Comparison of ENCODE assay signal across 28 cellular contexts in genomic region chr3:10472877-10473440, GRCh38. TPM values are rescaled to one million over a fixed set of nuclear protein-coding genes. Genes with fewer than 3 reads are reported as not detected.
"Had no signal": no experiment of that assay in that cellular context is flagged by ENCODE, and none has a peak within 500 bp of the region (broad histone marks: within the 10 kb centered on the region; RNA-seq: fewer than 3 reads in every experiment).

No MANE protein-coding gene starts in this region.

- H3K27ac ChIP-seq: brain microvascular endothelial cell, cardiac muscle cell, KMS-11, SJSA1 had no signal

- ATAC-seq: activated CD8-positive, alpha-beta memory T cell treated with anti-CD3 and anti-CD28 coated beads, Interleukin-2, amount 10 ng/mL, durations not matched to agents 7 days and 5 days; PC-3; SK-N-SH treated with all-trans-retinoic acid at 6 μM for 48 hours had no signal

- H3K4me1 ChIP-seq: SJSA1 had no signal

- H3K4me3 Mint-ChIP-seq: activated CD8-positive, alpha-beta memory T cell treated with anti-CD3 and anti-CD28 coated beads, Interleukin-2, amount 10 ng/mL, durations not matched to agents 7 days and 5 days; activated naive CD8-positive, alpha-beta T cell; activated T-cell treated with anti-CD3 and anti-CD28 coated beads, Interleukin-2, amount 50 U/mL, for 24 hours; activated T-helper 1 cell treated with anti-CD3 and anti-CD28 coated beads, Interleukin-12 subunit alpha, Interleukin-12 subunit beta, Interleukin-2, Interleukin-4 antibody, amounts not matched to agents 30 ng/mL and 10 ng/mL and 1 ng/mL, durations not matched to agents 14 hours and 24 hours and 36 hours; T-helper 2 cell treated with Interferon-gamma antibody and Interleukin-4, amounts not matched to agents 5 μg/mL and 100 μg/mL, for 36 hours; WTC11 had no signal

- H3K9ac ChIP-seq: KMS-11 had no signal

- DNase-seq: activated CD4-positive, alpha-beta T cell treated with anti-CD3 and anti-CD28 coated beads for 48 hours; activated CD4-positive, alpha-beta T cell treated with anti-CD3 and anti-CD28 coated beads, Interleukin-2, amount 50 U/mL, for 4 hours; activated CD4-positive, CD25-positive, alpha-beta regulatory T cell treated with anti-CD3 and anti-CD28 coated beads, Interleukin-2, amount 50 U/mL, for 72 hours; activated CD8-positive, alpha-beta memory T cell treated with anti-CD3 and anti-CD28 coated beads, Interleukin-2, amount 10 ng/mL, durations not matched to agents 7 days and 5 days; activated effector memory CD4-positive, alpha-beta T cell treated with Interleukin-2 at 50 U/mL for 16 hours; activated naive CD4-positive, alpha-beta T cell; activated T-cell treated with anti-CD3 and anti-CD28 coated beads, Interleukin-2, amount 50 U/mL, for 24 hours; amygdala; brain microvascular endothelial cell; NCI-H1092 treated with DMSO at 0.1 percent for 48 hours; NCI-H1436; NCI-H187; NCI-H2081 treated with DMSO at 0.1 percent for 48 hours; NCI-H446; NCI-H524; PC-3; SHP77; SW 1271 had no signal

- H3K4me2 ChIP-seq: KMS-11 had no signal

- H3K9me3 Mint-ChIP-seq: activated T-cell treated with anti-CD3 and anti-CD28 coated beads, Interleukin-2, amount 50 U/mL, for 24 hours; activated T-helper 1 cell treated with anti-CD3 and anti-CD28 coated beads, Interleukin-12 subunit alpha, Interleukin-12 subunit beta, Interleukin-2, Interleukin-4 antibody, amounts not matched to agents 30 ng/mL and 10 ng/mL and 1 ng/mL, durations not matched to agents 14 hours and 24 hours and 36 hours; T-helper 2 cell treated with Interferon-gamma antibody and Interleukin-4, amounts not matched to agents 5 μg/mL and 100 μg/mL, for 36 hours had no signal

- H3K9me3 ChIP-seq: SJSA1 had no signal

- H3K27me3 ChIP-seq: brain microvascular endothelial cell, cardiac muscle cell had no signal

- H3K36me3 ChIP-seq: brain microvascular endothelial cell, cardiac muscle cell, SJSA1 had no signal

- H3K36me3 Mint-ChIP-seq: activated CD8-positive, alpha-beta memory T cell treated with anti-CD3 and anti-CD28 coated beads, Interleukin-2, amount 10 ng/mL, durations not matched to agents 7 days and 5 days; activated naive CD8-positive, alpha-beta T cell; WTC11 had no signal

- H3K4me3 ChIP-seq: cardiac muscle cell, SJSA1 had no signal

- H3K27ac Mint-ChIP-seq: activated CD8-positive, alpha-beta memory T cell treated with anti-CD3 and anti-CD28 coated beads, Interleukin-2, amount 10 ng/mL, durations not matched to agents 7 days and 5 days; activated naive CD8-positive, alpha-beta T cell; activated T-cell treated with anti-CD3 and anti-CD28 coated beads, Interleukin-2, amount 50 U/mL, for 24 hours; activated T-helper 1 cell treated with anti-CD3 and anti-CD28 coated beads, Interleukin-12 subunit alpha, Interleukin-12 subunit beta, Interleukin-2, Interleukin-4 antibody, amounts not matched to agents 30 ng/mL and 10 ng/mL and 1 ng/mL, durations not matched to agents 14 hours and 24 hours and 36 hours; T-helper 2 cell treated with Interferon-gamma antibody and Interleukin-4, amounts not matched to agents 5 μg/mL and 100 μg/mL, for 36 hours; WTC11 had no signal

RNA-seq across cellular contexts. Expression of gene ATP2B2, which starts 32.4 kb away (rescaled TPM):
- total RNA-seq: activated CD8-positive, alpha-beta memory T cell treated with anti-CD3 and anti-CD28 coated beads, Interleukin-2, amount 10 ng/mL, durations not matched to agents 7 days and 5 days; activated T-helper 1 cell treated with anti-CD3 and anti-CD28 coated beads, Interleukin-12 subunit alpha, Interleukin-12 subunit beta, Interleukin-2, Interleukin-4 antibody, amounts not matched to agents 30 ng/mL and 10 ng/mL and 1 ng/mL, durations not matched to agents 14 hours and 24 hours and 36 hours; MCF 10A; PC-3; SJSA1; T-helper 1 cell treated with Interleukin-12 subunit alpha and Interleukin-12 subunit beta and Interleukin-4 antibody, amounts not matched to agents 30 ng/mL and 1 ng/mL, for 36 hours had no signal
